In the genomic region with DNA sequence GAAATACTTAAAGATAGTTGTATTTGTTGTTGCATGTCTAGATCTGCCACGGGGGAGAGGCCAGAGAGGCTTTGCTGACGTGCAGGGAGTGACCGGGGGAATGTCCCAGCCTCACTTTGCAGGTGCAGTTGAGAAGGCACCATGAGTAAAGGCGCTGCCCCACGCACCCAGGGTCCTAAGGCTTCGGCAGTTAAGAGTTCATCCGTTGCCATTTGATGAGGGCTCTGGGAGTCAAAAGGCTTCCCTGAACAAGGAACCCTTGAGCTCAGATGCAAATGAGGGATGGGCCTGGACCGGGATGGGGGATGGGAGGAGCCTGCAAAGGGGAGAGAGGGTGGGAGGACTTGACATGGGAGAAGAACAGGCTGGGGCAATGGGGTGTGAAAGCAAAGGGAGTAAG, we compare ENCODE assay signal across 10 cellular contexts. TPM values are rescaled to one million over a fixed set of nuclear protein-coding genes. Genes with fewer than 3 reads are reported as not detected.
DNase-seq lines count a peak whose midpoint lies in the region; ATAC-seq lines count a peak whose summit lies in the region.
"Had no signal": no experiment of that assay in that cellular context is flagged by ENCODE, and none has a peak within 500 bp of the region (broad histone marks: within the 10 kb centered on the region; RNA-seq: fewer than 3 reads in every experiment).

No MANE protein-coding gene starts in this region.

- peak; percentile 85 for ATAC-seq in HG02759 (IDR thresholded peaks at IDR 0.05; ENCODE audit: unreplicated experiment)
- no peak for ATAC-seq in effector memory CD8-positive, alpha-beta T cell (replicated peaks)
- ATAC-seq in stimulated activated memory B cell treated with anti-CD40 and anti-IgM and Interleukin-4, amounts not matched to agents 10 μg/mL and 1 μg/mL and 100 μg/mL, for 72 hours, result peak; percentile 96
- no peak for ATAC-seq in activated CD8-positive, alpha-beta T cell treated with anti-CD3 and anti-CD28 coated beads, Interleukin-2, amount 10 ng/mL, durations not matched to agents 7 days and 5 days

- no peaks in the 10 kb centered on the region for H3K27me3 Mint-ChIP-seq in activated CD4-positive, alpha-beta memory T cell treated with anti-CD3 and anti-CD28 coated beads for 36 hours
- no peaks in the 10 kb centered on the region for H3K27me3 Mint-ChIP-seq in activated CD4-positive, alpha-beta memory T cell treated with anti-CD3 and anti-CD28 coated beads, Interleukin-2, amount 10 ng/mL, durations not matched to agents 7 days and 5 days
- no peaks in the 10 kb centered on the region for H3K27me3 Mint-ChIP-seq in effector memory CD8-positive, alpha-beta T cell
- H3K27me3 Mint-ChIP-seq in stimulated activated memory B cell treated with anti-CD40 and anti-IgM and Interleukin-4, amounts not matched to agents 10 μg/mL and 1 μg/mL and 100 μg/mL, for 72 hours, result no peaks in the 10 kb centered on the region
- H3K27me3 Mint-ChIP-seq in activated CD8-positive, alpha-beta T cell treated with anti-CD3 and anti-CD28 coated beads, Interleukin-2, amount 10 ng/mL, durations not matched to agents 7 days and 5 days (ENCODE audit: low read depth), result no peaks in the 10 kb centered on the region

- intact Hi-C loops in activated CD4-positive, alpha-beta memory T cell treated with anti-CD3 and anti-CD28 coated beads for 36 hours (cut with micrococcal nuclease), result no loop called here

- peak overlapping the region; percentile 6 for H3K27ac Mint-ChIP-seq in activated CD4-positive, alpha-beta memory T cell treated with anti-CD3 and anti-CD28 coated beads for 36 hours
- H3K27ac Mint-ChIP-seq in activated CD4-positive, alpha-beta memory T cell treated with anti-CD3 and anti-CD28 coated beads, Interleukin-2, amount 10 ng/mL, durations not matched to agents 7 days and 5 days, result no peak overlapping the region
- peak overlapping the region; percentile 42 to 71 for H3K27ac Mint-ChIP-seq in effector memory CD8-positive, alpha-beta T cell
- peak overlapping the region; percentile 79 for H3K27ac Mint-ChIP-seq in stimulated activated memory B cell treated with anti-CD40 and anti-IgM and Interleukin-4, amounts not matched to agents 10 μg/mL and 1 μg/mL and 100 μg/mL, for 72 hours
- no peak overlapping the region for H3K27ac Mint-ChIP-seq in activated CD8-positive, alpha-beta T cell treated with anti-CD3 and anti-CD28 coated beads, Interleukin-2, amount 10 ng/mL, durations not matched to agents 7 days and 5 days

- peaks cover 46% of the 10 kb centered on the region for H3K36me3 Mint-ChIP-seq in activated CD4-positive, alpha-beta memory T cell treated with anti-CD3 and anti-CD28 coated beads for 36 hours
- H3K36me3 Mint-ChIP-seq in activated CD4-positive, alpha-beta memory T cell treated with anti-CD3 and anti-CD28 coated beads, Interleukin-2, amount 10 ng/mL, durations not matched to agents 7 days and 5 days (ENCODE audit: low read depth), result peaks cover 59% of the 10 kb centered on the region
- peaks cover 27% of the 10 kb centered on the region for H3K36me3 Mint-ChIP-seq in effector memory CD8-positive, alpha-beta T cell (ENCODE audit: insufficient read depth)
- H3K36me3 Mint-ChIP-seq in stimulated activated memory B cell treated with anti-CD40 and anti-IgM and Interleukin-4, amounts not matched to agents 10 μg/mL and 1 μg/mL and 100 μg/mL, for 72 hours, result peaks cover 44% of the 10 kb centered on the region
- H3K36me3 Mint-ChIP-seq in activated CD8-positive, alpha-beta T cell treated with anti-CD3 and anti-CD28 coated beads, Interleukin-2, amount 10 ng/mL, durations not matched to agents 7 days and 5 days (ENCODE audit: low read depth), result peaks cover 45% of the 10 kb centered on the region

- CTCF ChIA-PET in activated CD4-positive, alpha-beta memory T cell treated with anti-CD3 and anti-CD28 coated beads for 36 hours (lab: Charles Lee), result no interaction called here
- CTCF ChIA-PET in activated CD4-positive, alpha-beta memory T cell treated with anti-CD3 and anti-CD28 coated beads, Interleukin-2, amount 10 ng/mL, durations not matched to agents 7 days and 5 days (lab: Charles Lee), result no interaction called here
- CTCF ChIA-PET in activated CD8-positive, alpha-beta T cell treated with anti-CD3 and anti-CD28 coated beads, Interleukin-2, amount 10 ng/mL, durations not matched to agents 7 days and 5 days (lab: Charles Lee), result no interaction called here

- H3K9me3 Mint-ChIP-seq in activated CD4-positive, alpha-beta memory T cell treated with anti-CD3 and anti-CD28 coated beads for 36 hours, result peaks cover 53% of the 10 kb centered on the region
- peaks cover 27% of the 10 kb centered on the region for H3K9me3 Mint-ChIP-seq in activated CD4-positive, alpha-beta memory T cell treated with anti-CD3 and anti-CD28 coated beads, Interleukin-2, amount 10 ng/mL, durations not matched to agents 7 days and 5 days
- no peaks in the 10 kb centered on the region for H3K9me3 Mint-ChIP-seq in effector memory CD8-positive, alpha-beta T cell
- peaks cover 7% of the 10 kb centered on the region for H3K9me3 Mint-ChIP-seq in stimulated activated memory B cell treated with anti-CD40 and anti-IgM and Interleukin-4, amounts not matched to agents 10 μg/mL and 1 μg/mL and 100 μg/mL, for 72 hours
- peaks cover 10% of the 10 kb centered on the region for H3K9me3 Mint-ChIP-seq in activated CD8-positive, alpha-beta T cell treated with anti-CD3 and anti-CD28 coated beads, Interleukin-2, amount 10 ng/mL, durations not matched to agents 7 days and 5 days (ENCODE audit: insufficient read depth)

- no peak overlapping the region for H3K4me3 Mint-ChIP-seq in activated CD4-positive, alpha-beta memory T cell treated with anti-CD3 and anti-CD28 coated beads for 36 hours
- H3K4me3 Mint-ChIP-seq in activated CD4-positive, alpha-beta memory T cell treated with anti-CD3 and anti-CD28 coated beads, Interleukin-2, amount 10 ng/mL, durations not matched to agents 7 days and 5 days, result no peak overlapping the region
- no peak overlapping the region for H3K4me3 Mint-ChIP-seq in effector memory CD8-positive, alpha-beta T cell
- peak overlapping the region; percentile 52 for H3K4me3 Mint-ChIP-seq in stimulated activated memory B cell treated with anti-CD40 and anti-IgM and Interleukin-4, amounts not matched to agents 10 μg/mL and 1 μg/mL and 100 μg/mL, for 72 hours
- H3K4me3 Mint-ChIP-seq in activated CD8-positive, alpha-beta T cell treated with anti-CD3 and anti-CD28 coated beads, Interleukin-2, amount 10 ng/mL, durations not matched to agents 7 days and 5 days, result no peak overlapping the region

- no peak for DNase-seq in activated CD4-positive, alpha-beta memory T cell treated with anti-CD3 and anti-CD28 coated beads for 36 hours
- DNase-seq in activated CD4-positive, alpha-beta memory T cell treated with anti-CD3 and anti-CD28 coated beads, Interleukin-2, amount 10 ng/mL, durations not matched to agents 7 days and 5 days, result no peak
- DNase-seq in effector memory CD8-positive, alpha-beta T cell, result no peak
- DNase-seq in activated CD8-positive, alpha-beta T cell treated with anti-CD3 and anti-CD28 coated beads, Interleukin-2, amount 10 ng/mL, durations not matched to agents 7 days and 5 days, result no peak
- no peak for DNase-seq in activated CD4-positive, alpha-beta T cell treated with anti-CD3 and anti-CD28 coated beads for 4 hours
- DNase-seq in activated CD4-positive, alpha-beta T cell treated with anti-CD3 and anti-CD28 coated beads, Interleukin-2, amount 50 U/mL, for 4 hours, result no peak
- DNase-seq: activated CD4-positive, alpha-beta T cell treated with anti-CD3 and anti-CD28 coated beads, Interleukin-2, amount 50 U/mL, for 48 hours; heart left ventricle had no signal

- POLR2A ChIA-PET in activated CD4-positive, alpha-beta memory T cell treated with anti-CD3 and anti-CD28 coated beads for 36 hours (lab: Charles Lee), result no interaction called here
- POLR2A ChIA-PET in activated CD4-positive, alpha-beta memory T cell treated with anti-CD3 and anti-CD28 coated beads, Interleukin-2, amount 10 ng/mL, durations not matched to agents 7 days and 5 days (lab: Charles Lee), result no interaction called here
- POLR2A ChIA-PET in activated CD8-positive, alpha-beta T cell treated with anti-CD3 and anti-CD28 coated beads, Interleukin-2, amount 10 ng/mL, durations not matched to agents 7 days and 5 days (lab: Charles Lee), result no interaction called here

- peaks cover 64% of the 10 kb centered on the region for H3K4me1 Mint-ChIP-seq in activated CD4-positive, alpha-beta memory T cell treated with anti-CD3 and anti-CD28 coated beads for 36 hours (ENCODE audit: low read depth)
- H3K4me1 Mint-ChIP-seq in activated CD4-positive, alpha-beta memory T cell treated with anti-CD3 and anti-CD28 coated beads, Interleukin-2, amount 10 ng/mL, durations not matched to agents 7 days and 5 days, result peaks cover 18% of the 10 kb centered on the region
- H3K4me1 Mint-ChIP-seq in effector memory CD8-positive, alpha-beta T cell (ENCODE audit: low read depth in 2 of 2), result peaks cover 44 to 57% of the 10 kb centered on the region in 2 donors
- peaks cover 69% of the 10 kb centered on the region for H3K4me1 Mint-ChIP-seq in stimulated activated memory B cell treated with anti-CD40 and anti-IgM and Interleukin-4, amounts not matched to agents 10 μg/mL and 1 μg/mL and 100 μg/mL, for 72 hours
- H3K4me1 Mint-ChIP-seq in activated CD8-positive, alpha-beta T cell treated with anti-CD3 and anti-CD28 coated beads, Interleukin-2, amount 10 ng/mL, durations not matched to agents 7 days and 5 days (ENCODE audit: low read depth), result peaks cover 10% of the 10 kb centered on the region

RNA-seq across cellular contexts. Expression of gene PPP2R2D, which starts 20.4 kb away (rescaled TPM):
- total RNA-seq in activated CD4-positive, alpha-beta memory T cell treated with anti-CD3 and anti-CD28 coated beads for 36 hours, result 10 to 100 TPM; 31.9 to 32.3 TPM
- total RNA-seq in activated CD4-positive, alpha-beta memory T cell treated with anti-CD3 and anti-CD28 coated beads, Interleukin-2, amount 10 ng/mL, durations not matched to agents 7 days and 5 days, result 10 to 100 TPM; 40.3 to 40.8 TPM
- total RNA-seq in activated CD8-positive, alpha-beta T cell treated with anti-CD3 and anti-CD28 coated beads, Interleukin-2, amount 10 ng/mL, durations not matched to agents 7 days and 5 days, result 10 to 100 TPM; 36.5 to 37.5 TPM

Comparison
In these comparisons a context has a peak if more than half of its experiments do, and no peak if none do; other contexts are left out.
1. H3K27ac Mint-ChIP-seq: peak in activated CD4-positive, alpha-beta memory T cell treated with anti-CD3 and anti-CD28 coated beads for 36 hours (single experiment), effector memory CD8-positive, alpha-beta T cell (2 of 2) and stimulated activated memory B cell treated with anti-CD40 and anti-IgM and Interleukin-4, amounts not matched to agents 10 μg/mL and 1 μg/mL and 100 μg/mL, for 72 hours (single experiment); none in activated CD4-positive, alpha-beta memory T cell treated with anti-CD3 and anti-CD28 coated beads, Interleukin-2, amount 10 ng/mL, durations not matched to agents 7 days and 5 days (single experiment) and activated CD8-positive, alpha-beta T cell treated with anti-CD3 and anti-CD28 coated beads, Interleukin-2, amount 10 ng/mL, durations not matched to agents 7 days and 5 days (single experiment).
2. ATAC-seq: peak in HG02759 (single experiment) and stimulated activated memory B cell treated with anti-CD40 and anti-IgM and Interleukin-4, amounts not matched to agents 10 μg/mL and 1 μg/mL and 100 μg/mL, for 72 hours (single experiment); none in effector memory CD8-positive, alpha-beta T cell (single experiment) and activated CD8-positive, alpha-beta T cell treated with anti-CD3 and anti-CD28 coated beads, Interleukin-2, amount 10 ng/mL, durations not matched to agents 7 days and 5 days (single experiment).